Comparison of ENCODE assay signal across 13 cellular contexts in genomic region chr4:14431155-14432134, GRCh38.
"Had no signal": no experiment of that assay in that cellular context is flagged by ENCODE, and none has a peak within 500 bp of the region (broad histone marks: within the 10 kb centered on the region; RNA-seq: fewer than 3 reads in every experiment).

No MANE protein-coding gene starts in this region.

- H3K27ac Mint-ChIP-seq: activated CD4-positive, alpha-beta T cell treated with anti-CD3 and anti-CD28 coated beads, Interleukin-2, amount 10 ng/mL, durations not matched to agents 7 days and 5 days; mesothelial cell of epicardium had no signal

- H3K27me3 Mint-ChIP-seq: activated CD4-positive, alpha-beta T cell treated with anti-CD3 and anti-CD28 coated beads, Interleukin-2, amount 10 ng/mL, durations not matched to agents 7 days and 5 days had no signal

- H3K9ac ChIP-seq: parathyroid adenoma had no signal

- H2AFZ ChIP-seq: hepatocyte, parathyroid adenoma had no signal

- H3K4me1 ChIP-seq: parathyroid adenoma, thyroid gland had no signal

- H3K4me2 ChIP-seq: hepatocyte had no signal

- H3K36me3 ChIP-seq: thyroid gland, WERI-Rb-1 had no signal

- H3K4me3 Mint-ChIP-seq: activated CD4-positive, alpha-beta T cell treated with anti-CD3 and anti-CD28 coated beads, Interleukin-2, amount 10 ng/mL, durations not matched to agents 7 days and 5 days; mesothelial cell of epicardium had no signal

- H3K79me2 ChIP-seq: hepatocyte, parathyroid adenoma had no signal

- H3K9me3 ChIP-seq: thyroid gland had no signal

- H3K36me3 Mint-ChIP-seq: mesothelial cell of epicardium had no signal

- H3K27me3 ChIP-seq: hepatocyte, thyroid gland had no signal

- H3K27ac ChIP-seq: hepatocyte, parathyroid adenoma, skin epidermis, thyroid gland, WERI-Rb-1 had no signal

- H3K4me1 Mint-ChIP-seq: mesothelial cell of epicardium had no signal

- DNase-seq: activated CD4-positive, alpha-beta T cell treated with anti-CD3 and anti-CD28 coated beads, Interleukin-2, amount 10 ng/mL, durations not matched to agents 7 days and 5 days; activated CD8-positive, alpha-beta memory T cell treated with anti-CD3 and anti-CD28 coated beads for 24 hours; activated naive CD4-positive, alpha-beta T cell treated with Interleukin-2 at 50 U/mL for 16 hours; central memory CD4-positive, alpha-beta T cell; cortex of kidney; effector CD8-positive, alpha-beta T cell; kidney; thyroid gland; WERI-Rb-1 had no signal

- H3K4me3 ChIP-seq: hepatocyte, skin epidermis, thyroid gland had no signal
